ENCODE assay signal across 14 cellular contexts in the genomic region with DNA sequence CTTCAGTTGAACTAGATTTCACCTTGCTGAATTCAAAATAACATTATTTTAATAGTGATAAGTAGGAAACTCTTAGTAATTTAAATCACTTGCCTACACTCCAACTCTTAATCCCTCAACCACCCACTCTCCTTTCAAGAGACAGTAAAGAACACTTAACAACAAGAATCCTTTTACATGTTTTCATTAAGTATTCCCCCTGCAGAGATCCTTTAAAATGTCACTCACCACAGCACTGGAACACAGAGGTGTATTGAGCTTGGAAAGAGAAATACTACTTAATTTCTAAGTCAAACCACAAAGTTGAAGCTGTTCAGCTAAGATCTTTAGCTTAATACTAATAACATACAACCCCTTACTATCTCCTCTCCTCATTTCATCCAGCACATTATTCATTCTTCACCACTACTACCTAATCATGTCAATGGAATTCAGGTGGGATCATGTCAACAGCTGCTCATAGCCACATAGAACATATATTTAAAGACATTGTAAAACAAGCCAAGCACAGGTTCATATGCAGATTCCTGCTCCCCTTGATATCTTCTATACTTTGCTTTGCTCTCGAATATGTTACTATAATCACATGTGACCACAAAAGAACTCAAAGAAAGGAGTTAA. TPM values are rescaled to one million over a fixed set of nuclear protein-coding genes. Genes with fewer than 3 reads are reported as not detected.
A peak's percentile ranks its signal among the peaks of the same experiment; 100 is the strongest.
DNase-seq lines count a peak whose midpoint lies in the region; ATAC-seq and TF ChIP-seq lines count a peak whose summit lies in the region.
"Had no signal": no experiment of that assay in that cellular context is flagged by ENCODE, and none has a peak within 500 bp of the region (broad histone marks: within the 10 kb centered on the region; RNA-seq: fewer than 3 reads in every experiment).

No MANE protein-coding gene starts in this region.

- no peak overlapping the region for H3K27ac ChIP-seq in left lung
- no peak overlapping the region for H3K27ac ChIP-seq in heart right ventricle
- H3K27ac ChIP-seq in naive thymus-derived CD4-positive, alpha-beta T cell (ENCODE audit: low read depth, low read length) = no peak overlapping the region
- H3K27ac ChIP-seq: Peyer's patch had no signal

- no peak overlapping the region for H3K27ac Mint-ChIP-seq in stimulated activated naive CD8-positive, alpha-beta T cell treated with anti-CD3 and anti-CD28 coated beads, Interleukin-15, amount 100 ng/mL, for 72 hours
- H3K27ac Mint-ChIP-seq in stimulated activated memory B cell treated with anti-CD40 and anti-IgM and Interleukin-4, amounts not matched to agents 10 μg/mL and 1 μg/mL and 100 μg/mL, for 72 hours = no peak overlapping the region
- no peak overlapping the region for H3K27ac Mint-ChIP-seq in naive thymus-derived CD4-positive, alpha-beta T cell

- no peaks in the 10 kb centered on the region for H3K9me3 ChIP-seq in left lung
- H3K9me3 ChIP-seq in heart right ventricle = no peaks in the 10 kb centered on the region
- no peaks in the 10 kb centered on the region for H3K9me3 ChIP-seq in naive thymus-derived CD4-positive, alpha-beta T cell (ENCODE audit: control insufficient read depth in 2 of 3, low read length in 3 of 3)
- H3K9me3 ChIP-seq: Peyer's patch had no signal

- H3K9me3 Mint-ChIP-seq in stimulated activated naive CD8-positive, alpha-beta T cell treated with anti-CD3 and anti-CD28 coated beads, Interleukin-15, amount 100 ng/mL, for 72 hours = no peaks in the 10 kb centered on the region
- H3K9me3 Mint-ChIP-seq in stimulated activated memory B cell treated with anti-CD40 and anti-IgM and Interleukin-4, amounts not matched to agents 10 μg/mL and 1 μg/mL and 100 μg/mL, for 72 hours = no peaks in the 10 kb centered on the region
- peaks cover 0 to 5% (median 0%) of the 10 kb centered on the region in 11 donors for H3K9me3 Mint-ChIP-seq in naive thymus-derived CD4-positive, alpha-beta T cell

- H3K4me1 Mint-ChIP-seq in stimulated activated naive CD8-positive, alpha-beta T cell treated with anti-CD3 and anti-CD28 coated beads, Interleukin-15, amount 100 ng/mL, for 72 hours = no peaks in the 10 kb centered on the region
- no peaks in the 10 kb centered on the region for H3K4me1 Mint-ChIP-seq in stimulated activated memory B cell treated with anti-CD40 and anti-IgM and Interleukin-4, amounts not matched to agents 10 μg/mL and 1 μg/mL and 100 μg/mL, for 72 hours
- H3K4me1 Mint-ChIP-seq in naive thymus-derived CD4-positive, alpha-beta T cell = no peaks in the 10 kb centered on the region

- no peaks in the 10 kb centered on the region for H3K36me3 ChIP-seq in left lung
- H3K36me3 ChIP-seq in heart right ventricle = peaks cover 0 to 9% (median 0%) of the 10 kb centered on the region in 9 donors
- no peaks in the 10 kb centered on the region for H3K36me3 ChIP-seq in naive thymus-derived CD4-positive, alpha-beta T cell (ENCODE audit: control insufficient read depth in 2 of 3, insufficient read depth in 3 of 3, low read length in 3 of 3)
- H3K36me3 ChIP-seq: Peyer's patch had no signal

- POLR2A ChIA-PET in naive thymus-derived CD4-positive, alpha-beta T cell (lab: Charles Lee) = no interaction called here

- TF ChIP-seq CTCF in left lung (IDR thresholded peaks at IDR 0.05) = no peak
- TF ChIP-seq CTCF in heart right ventricle (IDR thresholded peaks at IDR 0.05) = no peak

- CTCF ChIA-PET in naive thymus-derived CD4-positive, alpha-beta T cell (lab: Charles Lee) = no interaction called here

- peaks cover 0 to 16% of the 10 kb centered on the region in 2 donors for H3K27me3 ChIP-seq in left lung
- H3K27me3 ChIP-seq in heart right ventricle = no peaks in the 10 kb centered on the region
- no peaks in the 10 kb centered on the region for H3K27me3 ChIP-seq in naive thymus-derived CD4-positive, alpha-beta T cell (ENCODE audit: control insufficient read depth in 2 of 2, insufficient read depth in 2 of 2, low read length in 2 of 2)
- H3K27me3 ChIP-seq: Peyer's patch had no signal

- WGBS in heart right ventricle, 2 donors = 76 to 80% methylated on average over 1 of the region's 1 CpG

- H3K36me3 Mint-ChIP-seq in stimulated activated memory B cell treated with anti-CD40 and anti-IgM and Interleukin-4, amounts not matched to agents 10 μg/mL and 1 μg/mL and 100 μg/mL, for 72 hours = no peaks in the 10 kb centered on the region
- H3K36me3 Mint-ChIP-seq in naive thymus-derived CD4-positive, alpha-beta T cell = peaks cover 0 to 11% (median 7%) of the 10 kb centered on the region in 5 donors

- H3K4me3 ChIP-seq in left lung (no peak overlapping the region), heart right ventricle (no peak overlapping the region)
- no peak overlapping the region for H3K4me3 ChIP-seq in naive thymus-derived CD4-positive, alpha-beta T cell (ENCODE audit: low read length)
- H3K4me3 ChIP-seq: Peyer's patch had no signal

- H3K27me3 Mint-ChIP-seq in stimulated activated naive CD8-positive, alpha-beta T cell treated with anti-CD3 and anti-CD28 coated beads, Interleukin-15, amount 100 ng/mL, for 72 hours = no peaks in the 10 kb centered on the region
- H3K27me3 Mint-ChIP-seq in stimulated activated memory B cell treated with anti-CD40 and anti-IgM and Interleukin-4, amounts not matched to agents 10 μg/mL and 1 μg/mL and 100 μg/mL, for 72 hours = no peaks in the 10 kb centered on the region
- no peaks in the 10 kb centered on the region for H3K27me3 Mint-ChIP-seq in naive thymus-derived CD4-positive, alpha-beta T cell

- DNase-seq in EL (peak; percentile 5), LHCN-M2 (ENCODE audit: low read depth) (peak; percentile 46), astrocyte of the hippocampus (ENCODE audit: low read depth, low spot score) (peak; percentile 12), left lung (no peak), heart right ventricle (no peak)
- no peak for DNase-seq in stimulated activated naive CD8-positive, alpha-beta T cell treated with anti-CD3 and anti-CD28 coated beads, Interleukin-15, amount 100 ng/mL, for 72 hours
- DNase-seq in naive thymus-derived CD4-positive, alpha-beta T cell = no peak
- DNase-seq: AML-193, NCI-H1048, NCI-H146, NCI-H446, Peyer's patch, SIG-M5 had no signal

- intact Hi-C loops in left lung (cut with DNase I) = no loop called here
- intact Hi-C loops in heart right ventricle (cut with DNase I) = no loop called here
- intact Hi-C loops in naive thymus-derived CD4-positive, alpha-beta T cell (cut with micrococcal nuclease) = no loop called here

- no peak overlapping the region for H3K4me3 Mint-ChIP-seq in stimulated activated naive CD8-positive, alpha-beta T cell treated with anti-CD3 and anti-CD28 coated beads, Interleukin-15, amount 100 ng/mL, for 72 hours
- H3K4me3 Mint-ChIP-seq in stimulated activated memory B cell treated with anti-CD40 and anti-IgM and Interleukin-4, amounts not matched to agents 10 μg/mL and 1 μg/mL and 100 μg/mL, for 72 hours = no peak overlapping the region
- no peak overlapping the region for H3K4me3 Mint-ChIP-seq in naive thymus-derived CD4-positive, alpha-beta T cell

- H3K4me1 ChIP-seq in left lung = no peaks in the 10 kb centered on the region
- no peaks in the 10 kb centered on the region for H3K4me1 ChIP-seq in heart right ventricle
- no peaks in the 10 kb centered on the region for H3K4me1 ChIP-seq in naive thymus-derived CD4-positive, alpha-beta T cell (ENCODE audit: control insufficient read depth in 2 of 2, insufficient read depth in 2 of 2, low read length in 2 of 2)
- H3K4me1 ChIP-seq: Peyer's patch had no signal

- ATAC-seq in left lung (peak; percentile 83), heart right ventricle (no peak)
- ATAC-seq in stimulated activated naive CD8-positive, alpha-beta T cell treated with anti-CD3 and anti-CD28 coated beads, Interleukin-15, amount 100 ng/mL, for 72 hours = no peak
- ATAC-seq in stimulated activated memory B cell treated with anti-CD40 and anti-IgM and Interleukin-4, amounts not matched to agents 10 μg/mL and 1 μg/mL and 100 μg/mL, for 72 hours = no peak
- no peak for ATAC-seq in naive thymus-derived CD4-positive, alpha-beta T cell

RNA-seq across cellular contexts. Expression of a gene that starts 40.5 kb away (rescaled TPM):
- total RNA-seq in LHCN-M2 (2014; rRNA removed) (0.19 and 0.23 TPM in 2 replicates), left lung (under 1 TPM; 0.21 to 0.26 TPM), heart right ventricle (under 1 TPM; 0.17 to 0.40 (median 0.21) TPM)
- 0.06 TPM for polyA plus RNA-seq in LHCN-M2 (2012)
- polyA plus RNA-seq in heart right ventricle = under 1 TPM in 1 of 2 donors, not detected in 1; 0.04 TPM
- under 1 TPM; 0.47 to 0.87 (median 0.66) TPM for total RNA-seq in naive thymus-derived CD4-positive, alpha-beta T cell
- under 1 TPM in 1 of 2 donors, not detected in 1; 0.13 TPM for polyA plus RNA-seq in naive thymus-derived CD4-positive, alpha-beta T cell

Comparison
In these comparisons a context has a peak if more than half of its experiments do, and no peak if none do; other contexts are left out.
1. DNase-seq: peak in EL (single experiment), LHCN-M2 (single experiment) and astrocyte of the hippocampus (single experiment); none in left lung (0 of 2), stimulated activated naive CD8-positive, alpha-beta T cell treated with anti-CD3 and anti-CD28 coated beads, Interleukin-15, amount 100 ng/mL, for 72 hours (0 of 2), heart right ventricle (0 of 2) and naive thymus-derived CD4-positive, alpha-beta T cell (0 of 9).